ENCODE assay signal across 1 cellular context in the genomic region with DNA sequence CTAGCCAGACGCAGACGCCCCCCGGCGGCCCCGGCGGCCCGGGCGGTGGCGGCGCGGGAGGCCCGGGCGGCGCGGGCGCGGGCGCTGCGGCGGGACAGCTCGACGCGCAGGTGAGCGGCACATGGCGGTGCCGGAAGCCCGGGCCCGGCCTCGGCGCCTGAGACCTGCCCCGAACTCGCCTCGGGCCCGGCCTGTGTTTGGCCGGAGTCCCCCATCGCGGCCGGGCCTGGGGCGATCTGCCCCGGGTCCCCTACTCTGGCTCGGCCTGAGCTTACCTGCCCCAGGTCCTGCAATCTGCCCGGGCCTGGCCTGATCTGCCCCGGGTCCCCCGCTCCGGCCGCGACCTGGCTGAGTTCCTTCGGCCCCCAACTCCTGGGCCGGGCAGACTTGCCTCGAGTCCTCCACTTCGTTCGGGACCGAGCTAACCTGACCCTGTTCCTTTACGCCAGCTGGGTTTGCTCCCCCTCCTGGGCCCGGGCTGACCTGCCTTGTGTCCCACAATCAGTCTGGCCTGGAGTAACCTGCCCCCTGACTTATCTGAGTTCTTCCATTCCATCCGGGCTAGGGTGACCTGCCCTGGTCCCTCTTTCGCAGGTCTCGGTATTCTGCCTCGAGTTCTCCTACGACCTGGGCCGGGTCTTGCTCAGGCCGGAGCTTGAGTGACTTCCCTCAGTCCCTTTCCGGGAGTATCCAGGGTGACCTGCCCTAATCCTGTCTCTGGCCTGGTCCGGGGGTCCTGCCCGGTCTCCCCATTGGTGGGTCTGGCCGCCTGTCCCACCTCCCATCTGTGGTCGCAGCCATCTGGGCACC.
A peak's percentile ranks its signal among the peaks of the same experiment; 100 is the strongest.
TF ChIP-seq lines count a peak whose summit lies in the region.

No MANE protein-coding gene starts in this region.

TF ChIP-seq in K562, 482 proteins besides CTCF, POLR2A, EP300 and RAD21 (continued from another document and continues in another):
- TF ChIP-seq PHB (CRISPR knock-in tag; IDR thresholded peaks at IDR 0.05), result no peak
- TF ChIP-seq NRF1 (conservative IDR thresholded peaks at IDR 0.05 in 1 of 2, IDR thresholded peaks at IDR 0.05 in 1 of 2), result no peak
- TF ChIP-seq ARID3A (IDR thresholded peaks at IDR 0.05; ENCODE audit: borderline replicate concordance, low read depth, low read length), result no peak
- no peak for TF ChIP-seq GTF2E2 (tag; IDR thresholded peaks at IDR 0.05)
- TF ChIP-seq, protein P1, sequence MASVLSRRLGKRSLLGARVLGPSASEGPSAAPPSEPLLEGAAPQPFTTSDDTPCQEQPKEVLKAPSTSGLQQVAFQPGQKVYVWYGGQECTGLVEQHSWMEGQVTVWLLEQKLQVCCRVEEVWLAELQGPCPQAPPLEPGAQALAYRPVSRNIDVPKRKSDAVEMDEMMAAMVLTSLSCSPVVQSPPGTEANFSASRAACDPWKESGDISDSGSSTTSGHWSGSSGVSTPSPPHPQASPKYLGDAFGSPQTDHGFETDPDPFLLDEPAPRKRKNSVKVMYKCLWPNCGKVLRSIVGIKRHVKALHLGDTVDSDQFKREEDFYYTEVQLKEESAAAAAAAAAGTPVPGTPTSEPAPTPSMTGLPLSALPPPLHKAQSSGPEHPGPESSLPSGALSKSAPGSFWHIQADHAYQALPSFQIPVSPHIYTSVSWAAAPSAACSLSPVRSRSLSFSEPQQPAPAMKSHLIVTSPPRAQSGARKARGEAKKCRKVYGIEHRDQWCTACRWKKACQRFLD (CRISPR knock-in tag; IDR thresholded peaks at IDR 0.05), result no peak
- TF ChIP-seq CREB1 (IDR thresholded peaks at IDR 0.05), result peak; percentile 14; the same call in 1 of the 2 replicates
- TF ChIP-seq CREB1 (CRISPR knock-in tag; IDR thresholded peaks at IDR 0.05), result 0 out of 2 replicates have a peak, but pooled peaks have one; percentile 46
- TF ChIP-seq IFI16 (CRISPR knock-in tag; IDR thresholded peaks at IDR 0.05), result no peak
- no peak for TF ChIP-seq ZNF766 (CRISPR knock-in tag; conservative IDR thresholded peaks at IDR 0.05)
- TF ChIP-seq, protein P2, sequence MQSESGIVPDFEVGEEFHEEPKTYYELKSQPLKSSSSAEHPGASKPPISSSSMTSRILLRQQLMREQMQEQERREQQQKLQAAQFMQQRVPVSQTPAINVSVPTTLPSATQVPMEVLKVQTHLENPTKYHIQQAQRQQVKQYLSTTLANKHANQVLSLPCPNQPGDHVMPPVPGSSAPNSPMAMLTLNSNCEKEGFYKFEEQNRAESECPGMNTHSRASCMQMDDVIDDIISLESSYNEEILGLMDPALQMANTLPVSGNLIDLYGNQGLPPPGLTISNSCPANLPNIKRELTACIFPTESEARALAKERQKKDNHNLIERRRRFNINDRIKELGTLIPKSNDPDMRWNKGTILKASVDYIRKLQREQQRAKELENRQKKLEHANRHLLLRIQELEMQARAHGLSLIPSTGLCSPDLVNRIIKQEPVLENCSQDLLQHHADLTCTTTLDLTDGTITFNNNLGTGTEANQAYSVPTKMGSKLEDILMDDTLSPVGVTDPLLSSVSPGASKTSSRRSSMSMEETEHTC (IDR thresholded peaks at IDR 0.05), result no peak
- TF ChIP-seq E2F3 (CRISPR knock-in tag; IDR thresholded peaks at IDR 0.05), result no peak
- no peak for TF ChIP-seq PCBP1 (IDR thresholded peaks at IDR 0.05; ENCODE audit: low read depth, low read length, poor library complexity, severe bottlenecking)
- no peak for TF ChIP-seq ZNF696 (CRISPR knock-in tag; conservative IDR thresholded peaks at IDR 0.05)
- TF ChIP-seq OTX1 (CRISPR knock-in tag; IDR thresholded peaks at IDR 0.05), result no peak
- no peak for TF ChIP-seq PTRF (tag; IDR thresholded peaks at IDR 0.05)
- TF ChIP-seq, protein P3, sequence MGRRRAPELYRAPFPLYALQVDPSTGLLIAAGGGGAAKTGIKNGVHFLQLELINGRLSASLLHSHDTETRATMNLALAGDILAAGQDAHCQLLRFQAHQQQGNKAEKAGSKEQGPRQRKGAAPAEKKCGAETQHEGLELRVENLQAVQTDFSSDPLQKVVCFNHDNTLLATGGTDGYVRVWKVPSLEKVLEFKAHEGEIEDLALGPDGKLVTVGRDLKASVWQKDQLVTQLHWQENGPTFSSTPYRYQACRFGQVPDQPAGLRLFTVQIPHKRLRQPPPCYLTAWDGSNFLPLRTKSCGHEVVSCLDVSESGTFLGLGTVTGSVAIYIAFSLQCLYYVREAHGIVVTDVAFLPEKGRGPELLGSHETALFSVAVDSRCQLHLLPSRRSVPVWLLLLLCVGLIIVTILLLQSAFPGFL (CRISPR knock-in tag; IDR thresholded peaks at IDR 0.05), result no peak
- TF ChIP-seq RFX5 (IDR thresholded peaks at IDR 0.05; ENCODE audit: low read depth, low read length), result no peak
- no peak for TF ChIP-seq ESRRB (CRISPR knock-in tag; IDR thresholded peaks at IDR 0.05; ENCODE audit: borderline replicate concordance)
- no peak for TF ChIP-seq DMBX1 (CRISPR knock-in tag; IDR thresholded peaks at IDR 0.05; ENCODE audit: borderline replicate concordance)
- no peak for TF ChIP-seq SIN3B (IDR thresholded peaks at IDR 0.05; ENCODE audit: low read depth)
- TF ChIP-seq GATAD2B (IDR thresholded peaks at IDR 0.05; ENCODE audit: borderline replicate concordance), result no peak
- no peak for TF ChIP-seq ZBTB43 (CRISPR knock-in tag; IDR thresholded peaks at IDR 0.05)
- TF ChIP-seq YY1 (IDR thresholded peaks at IDR 0.05; ENCODE audit: borderline replicate concordance in 1 of 3, control insufficient read depth in 1 of 3, extremely low read depth in 1 of 3, insufficient read depth in 3 of 3, insufficient read length in 1 of 3, insufficient replicate concordance in 2 of 3, low read depth in 1 of 3, low read length in 2 of 3), result no peak
- TF ChIP-seq, protein P4, sequence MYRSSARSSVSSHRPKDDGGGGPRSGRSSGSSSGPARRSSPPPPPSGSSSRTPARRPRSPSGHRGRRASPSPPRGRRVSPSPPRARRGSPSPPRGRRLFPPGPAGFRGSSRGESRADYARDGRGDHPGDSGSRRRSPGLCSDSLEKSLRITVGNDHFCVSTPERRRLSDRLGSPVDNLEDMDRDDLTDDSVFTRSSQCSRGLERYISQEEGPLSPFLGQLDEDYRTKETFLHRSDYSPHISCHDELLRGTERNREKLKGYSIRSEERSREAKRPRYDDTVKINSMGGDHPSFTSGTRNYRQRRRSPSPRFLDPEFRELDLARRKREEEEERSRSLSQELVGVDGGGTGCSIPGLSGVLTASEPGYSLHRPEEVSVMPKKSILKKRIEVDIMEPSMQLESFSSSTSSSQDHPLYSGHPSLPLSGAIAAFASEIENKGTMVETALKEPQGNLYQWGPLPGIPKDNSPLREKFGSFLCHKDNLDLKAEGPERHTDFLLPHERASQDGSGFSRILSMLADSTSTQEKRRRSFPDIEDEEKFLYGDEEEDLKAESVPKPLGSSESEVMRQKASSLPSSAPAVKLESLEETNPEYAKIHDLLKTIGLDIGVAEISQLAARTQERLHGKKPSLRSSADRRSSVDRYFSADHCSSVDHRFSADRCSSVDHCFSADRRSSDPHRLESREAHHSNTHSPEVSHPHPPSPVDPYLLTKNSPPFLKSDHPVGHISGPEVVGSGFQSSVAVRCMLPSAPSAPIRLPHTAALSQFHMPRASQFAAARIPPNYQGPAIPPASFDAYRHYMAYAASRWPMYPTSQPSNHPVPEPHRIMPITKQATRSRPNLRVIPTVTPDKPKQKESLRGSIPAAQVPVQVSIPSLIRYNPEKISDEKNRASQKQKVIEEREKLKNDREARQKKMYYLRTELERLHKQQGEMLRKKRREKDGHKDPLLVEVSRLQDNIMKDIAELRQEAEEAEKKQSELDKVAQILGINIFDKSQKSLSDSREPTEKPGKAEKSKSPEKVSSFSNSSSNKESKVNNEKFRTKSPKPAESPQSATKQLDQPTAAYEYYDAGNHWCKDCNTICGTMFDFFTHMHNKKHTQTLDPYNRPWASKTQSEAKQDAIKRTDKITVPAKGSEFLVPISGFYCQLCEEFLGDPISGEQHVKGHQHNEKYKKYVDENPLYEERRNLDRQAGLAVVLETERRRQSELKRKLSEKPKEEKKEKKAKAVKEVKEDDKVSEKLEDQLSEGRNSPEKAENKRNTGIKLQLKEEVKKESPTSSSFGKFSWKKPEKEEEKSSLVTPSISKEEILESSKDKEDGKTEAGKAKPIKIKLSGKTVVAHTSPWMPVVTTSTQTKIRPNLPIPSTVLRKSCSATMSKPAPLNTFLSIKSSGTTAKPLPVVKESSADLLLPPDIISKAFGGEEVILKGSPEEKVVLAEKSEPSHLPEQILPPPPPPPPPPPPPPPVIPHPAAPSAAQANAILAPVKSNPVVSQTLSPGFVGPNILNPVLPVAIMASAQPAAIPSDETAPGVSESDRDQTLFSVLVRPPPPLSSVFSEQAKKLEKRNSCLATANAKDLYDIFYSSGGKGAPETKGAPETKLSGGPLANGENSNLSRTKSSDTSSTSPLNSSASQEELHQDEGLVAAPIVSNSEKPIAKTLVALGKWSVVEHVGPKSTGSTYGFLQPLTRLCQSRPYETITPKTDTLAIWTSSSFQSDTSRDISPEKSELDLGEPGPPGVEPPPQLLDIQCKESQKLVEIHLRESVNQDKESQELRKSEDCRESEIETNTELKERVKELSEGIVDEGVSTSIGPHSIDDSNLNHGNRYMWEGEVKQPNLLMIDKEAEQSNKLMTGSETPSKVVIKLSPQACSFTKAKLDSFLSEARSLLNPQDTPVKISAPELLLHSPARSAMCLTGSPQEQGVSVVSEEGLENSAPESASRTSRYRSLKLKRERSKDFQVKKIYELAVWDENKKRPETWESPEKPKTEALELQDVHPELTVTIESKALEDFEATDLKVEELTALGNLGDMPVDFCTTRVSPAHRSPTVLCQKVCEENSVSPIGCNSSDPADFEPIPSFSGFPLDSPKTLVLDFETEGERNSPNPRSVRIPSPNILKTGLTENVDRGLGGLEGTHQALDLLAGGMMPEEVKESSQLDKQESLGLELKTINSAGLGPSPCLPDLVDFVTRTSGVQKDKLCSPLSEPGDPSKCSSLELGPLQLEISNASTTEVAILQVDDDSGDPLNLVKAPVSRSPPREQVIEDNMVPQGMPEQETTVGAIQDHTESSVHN (IDR thresholded peaks at IDR 0.05; ENCODE audit: borderline replicate concordance in 1 of 2, low read depth in 1 of 2), result no peak
- TF ChIP-seq PRDM10 (IDR thresholded peaks at IDR 0.05; ENCODE audit: partially characterized antibody), result peak; percentile 23
- TF ChIP-seq ZKSCAN1 (IDR thresholded peaks at IDR 0.05; ENCODE audit: low read depth, low read length), result no peak
- TF ChIP-seq PTBP1 (IDR thresholded peaks at IDR 0.05; ENCODE audit: low read depth, low read length), result no peak
- TF ChIP-seq ZSCAN32 (CRISPR knock-in tag; IDR thresholded peaks at IDR 0.05), result no peak
- TF ChIP-seq ZHX1 (conservative IDR thresholded peaks at IDR 0.05; ENCODE audit: low read length), result no peak
- TF ChIP-seq ETV5 (CRISPR knock-in tag; IDR thresholded peaks at IDR 0.05; ENCODE audit: low read depth), result 0 out of 2 replicates have a peak, but pooled peaks have one; percentile 38
